Comparison of ENCODE assay signal across 8 cellular contexts in genomic region chr16:29995330-29995910, GRCh38. TPM values are rescaled to one million over a fixed set of nuclear protein-coding genes. Genes with fewer than 3 reads are reported as not detected.
DNase-seq lines count a peak whose midpoint lies in the region; ATAC-seq, FAIRE-seq and TF ChIP-seq lines count a peak whose summit lies in the region.

HIRIP3 (minus strand) TSS chr16:29995617; CDS start chr16:29995605, 12 bp downstream.

- H3K9ac ChIP-seq in kidney (ENCODE audit: low read length in 2 of 2) = peak within 1 kb of the TSS; percentile 92 to 99

- H3K4me3 ChIP-seq in AG09309 (ENCODE audit: control insufficient read depth, low read depth, low read length) (peak within 1 kb of the TSS; percentile 98), kidney (ENCODE audit: low read length in 2 of 2) (peak within 1 kb of the TSS; percentile 98 to 99)

- peaks cover 4 to 24% of the 10 kb centered on the region in 2 donors for H3K36me3 ChIP-seq in kidney (ENCODE audit: control insufficient read depth in 1 of 2, insufficient read depth in 2 of 2, low read length in 2 of 2)

- TF ChIP-seq POLR2A in GM18951 (IDR thresholded peaks at IDR 0.05; ENCODE audit: extremely low read depth, insufficient read depth, insufficient read length) = peak; percentile 56

- H3K27ac ChIP-seq in kidney (ENCODE audit: low read depth in 2 of 2, low read length in 2 of 2) = peak within 1 kb of the TSS; percentile 98 to 99

- no peak for FAIRE-seq in kidney (lab: Jason Lieb, UNC)

- DNase-seq in AG09309 (ENCODE audit: low read depth) (no peak), NCI-H345 (lab: John Stamatoyannopoulos, UW) (peak; percentile 95), kidney (peak; percentile 95)
- DNase-seq in central memory CD4-positive, alpha-beta T cell = peak; percentile 87
- DNase-seq in stimulated activated CD4-positive, alpha-beta T cell treated with anti-CD3 and anti-CD28 coated beads, Interleukin-15, amount 100 ng/mL, for 24 hours = peak; percentile 91

- in situ Hi-C loops in GM18951 (cut with MboI; ENCODE audit: low sequenced_read_pairs, unreplicated experiment) = no loop called here

- no peak for TF ChIP-seq CTCF in AG09309 (IDR thresholded peaks at IDR 0.05; ENCODE audit: control insufficient read depth, insufficient read depth, low read depth, low read length, missing control alignments)
- no peak for TF ChIP-seq CTCF in kidney (IDR thresholded peaks at IDR 0.05; ENCODE audit: borderline replicate concordance, extremely low read depth, insufficient read depth)

- H3K9me3 ChIP-seq in kidney (ENCODE audit: control insufficient read depth in 1 of 2, low read length in 2 of 2) = no peaks in the 10 kb centered on the region

- peaks cover 14 to 16% of the 10 kb centered on the region in 2 donors for H3K4me1 ChIP-seq in kidney (ENCODE audit: control insufficient read depth in 1 of 2, insufficient read depth in 1 of 2, low read depth in 1 of 2, low read length in 2 of 2)

- intact Hi-C loops in kidney (cut with DNase I) = no loop called here

- peak; percentile 46 for ATAC-seq in HG03280 (IDR thresholded peaks at IDR 0.05; ENCODE audit: unreplicated experiment)
- peak; percentile 54 to 64 for ATAC-seq in activated CD4-positive, CD25-positive, alpha-beta regulatory T cell treated with anti-CD3 and anti-CD28 coated beads, Interleukin-2, amount 50 U/mL, for 24 hours

RNA-seq across cellular contexts. Expression of gene HIRIP3, which starts in this region (rescaled TPM):
- 16.0 TPM for total RNA-seq in kidney
- 18.7 TPM for polyA plus RNA-seq in kidney (ENCODE audit: insufficient read depth, low read depth, low replicate concordance)
